30 cellular contexts compared by ENCODE assay signal in genomic region chr19:28869459-28869858, GRCh38.
"Had no signal": no experiment of that assay in that cellular context is flagged by ENCODE, and none has a peak within 500 bp of the region (broad histone marks: within the 10 kb centered on the region; RNA-seq: fewer than 3 reads in every experiment).

No MANE protein-coding gene starts in this region.

- H3K27ac ChIP-seq: gastrocnemius medialis, neutrophil, ovary, right lobe of liver, stomach, tibial artery, WERI-Rb-1 had no signal

- H3K36me3 Mint-ChIP-seq: mesothelial cell of epicardium, naive B cell had no signal

- H3K4me3 ChIP-seq: gastrocnemius medialis, ovary, right lobe of liver, stomach, tibial artery had no signal

- H3K4me1 ChIP-seq: gastrocnemius medialis, right lobe of liver, tibial artery had no signal

- DNase-seq: activated CD4-positive, alpha-beta T cell treated with anti-CD3 and anti-CD28 coated beads, Interleukin-2, amount 10 ng/mL, durations not matched to agents 24 days and 14 days; activated CD4-positive, CD25-positive, alpha-beta regulatory T cell treated with anti-CD3 and anti-CD28 coated beads, Interleukin-2, amount 50 U/mL, for 72 hours; activated CD8-positive, alpha-beta T cell treated with anti-CD3 and anti-CD28 coated beads for 36 hours; activated gamma-delta T cell treated with Interleukin-2 at 50 U/mL for 16 hours; activated naive CD4-positive, alpha-beta T cell treated with anti-CD3 and anti-CD28 coated beads, Interleukin-2, amount 50 U/mL, for 16 hours; activated naive CD8-positive, alpha-beta T cell treated with anti-CD3 and anti-CD28 coated beads, Interleukin-2, amount 50 U/mL, for 24 hours; activated T-cell treated with anti-CD3 and anti-CD28 coated beads, Interleukin-2, amount 50 U/mL, for 4 hours; amygdala; caudate nucleus; cortex of kidney; effector memory CD8-positive, alpha-beta T cell; erythroblast; gastrocnemius medialis; head of caudate nucleus; hippocampal formation; kidney; left colon; mammary epithelial cell; naive B cell; nephron progenitor cell; ovary; right lobe of liver; stimulated activated CD4-positive, alpha-beta T cell treated with anti-CD3 and anti-CD28 coated beads, Interleukin-2, amount 100 ng/mL, for 48 hours; stomach; tibial artery; WERI-Rb-1 had no signal

- H3K27ac Mint-ChIP-seq: activated CD4-positive, alpha-beta T cell treated with anti-CD3 and anti-CD28 coated beads, Interleukin-2, amount 10 ng/mL, durations not matched to agents 24 days and 14 days; activated CD8-positive, alpha-beta T cell treated with anti-CD3 and anti-CD28 coated beads for 36 hours; activated naive CD8-positive, alpha-beta T cell treated with anti-CD3 and anti-CD28 coated beads, Interleukin-2, amount 50 U/mL, for 24 hours; activated T-helper 17 cell treated with anti-CD3 and anti-CD28 coated beads, Interleukin-2, amount 50 U/mL, for 72 hours; effector memory CD8-positive, alpha-beta T cell; mesothelial cell of epicardium; naive B cell; nephron progenitor cell; progenitor cell of endocrine pancreas had no signal

- H3K27me3 Mint-ChIP-seq: activated CD4-positive, alpha-beta T cell treated with anti-CD3 and anti-CD28 coated beads, Interleukin-2, amount 10 ng/mL, durations not matched to agents 24 days and 14 days; naive B cell had no signal

- ATAC-seq: activated CD8-positive, alpha-beta T cell treated with anti-CD3 and anti-CD28 coated beads for 36 hours; activated naive CD8-positive, alpha-beta T cell treated with anti-CD3 and anti-CD28 coated beads, Interleukin-2, amount 50 U/mL, for 24 hours; activated T-helper 17 cell treated with anti-CD3 and anti-CD28 coated beads, Interleukin-2, amount 50 U/mL, for 72 hours; effector memory CD8-positive, alpha-beta T cell; gastrocnemius medialis; left colon; right lobe of liver had no signal

- H3K36me3 ChIP-seq: gastrocnemius medialis, neutrophil, ovary, right lobe of liver, stomach, tibial artery, WERI-Rb-1 had no signal

- H3K4me1 Mint-ChIP-seq: activated CD4-positive, alpha-beta T cell treated with anti-CD3 and anti-CD28 coated beads, Interleukin-2, amount 10 ng/mL, durations not matched to agents 24 days and 14 days; activated naive CD8-positive, alpha-beta T cell treated with anti-CD3 and anti-CD28 coated beads, Interleukin-2, amount 50 U/mL, for 24 hours; activated T-helper 17 cell treated with anti-CD3 and anti-CD28 coated beads, Interleukin-2, amount 50 U/mL, for 72 hours; naive B cell had no signal

- H3K9me3 ChIP-seq: gastrocnemius medialis, neutrophil, ovary, right lobe of liver, stomach, tibial artery had no signal

- H3K4me3 Mint-ChIP-seq: activated CD4-positive, alpha-beta T cell treated with anti-CD3 and anti-CD28 coated beads, Interleukin-2, amount 10 ng/mL, durations not matched to agents 24 days and 14 days; activated CD8-positive, alpha-beta T cell treated with anti-CD3 and anti-CD28 coated beads for 36 hours; activated naive CD8-positive, alpha-beta T cell treated with anti-CD3 and anti-CD28 coated beads, Interleukin-2, amount 50 U/mL, for 24 hours; activated T-cell treated with anti-CD3 and anti-CD28 coated beads, Interleukin-2, amount 50 U/mL, for 4 hours; activated T-helper 17 cell treated with anti-CD3 and anti-CD28 coated beads, Interleukin-2, amount 50 U/mL, for 72 hours; effector memory CD8-positive, alpha-beta T cell; mesothelial cell of epicardium; naive B cell; nephron progenitor cell had no signal

- H3K27me3 ChIP-seq: gastrocnemius medialis, neutrophil, ovary, right lobe of liver had no signal

- H3K9me3 Mint-ChIP-seq: activated CD4-positive, alpha-beta T cell treated with anti-CD3 and anti-CD28 coated beads, Interleukin-2, amount 10 ng/mL, durations not matched to agents 24 days and 14 days; activated CD8-positive, alpha-beta T cell treated with anti-CD3 and anti-CD28 coated beads for 36 hours; activated naive CD8-positive, alpha-beta T cell treated with anti-CD3 and anti-CD28 coated beads, Interleukin-2, amount 50 U/mL, for 24 hours; activated T-cell treated with anti-CD3 and anti-CD28 coated beads, Interleukin-2, amount 50 U/mL, for 4 hours; effector memory CD8-positive, alpha-beta T cell; mesothelial cell of epicardium had no signal
